8 cellular contexts compared by ENCODE assay signal in genomic region chr11:64284048-64284961, GRCh38. TPM values are rescaled to one million over a fixed set of nuclear protein-coding genes. Genes with fewer than 3 reads are reported as not detected.
A peak's percentile ranks its signal among the peaks of the same experiment; 100 is the strongest.
DNase-seq lines count a peak whose midpoint lies in the region; ATAC-seq, FAIRE-seq and TF ChIP-seq lines count a peak whose summit lies in the region.

Gene BAD, minus strand, starts transcription at chr11:64284665. Its CDS starts 297 bp downstream, at chr11:64284368.

- ATAC-seq in HG03175 (IDR thresholded peaks at IDR 0.05; ENCODE audit: unreplicated experiment) (peak; percentile 77), WTC11 (peak; percentile 95)

- peak; percentile 69 for TF ChIP-seq POLR2A in GM18951 (IDR thresholded peaks at IDR 0.05; ENCODE audit: extremely low read depth, insufficient read depth, insufficient read length)

- CTCF ChIA-PET in WTC11 (lab: Charles Lee) = interaction anchor here (0.7 to 12.5 kb wide), 9 partner anchors 13 to 476 kb away, joined by 3 to 151 read pairs (median 6); partner anchors contain the start of genes ESRRA, PRDX5, PYGM and TRMT112

- H3K27me3 Mint-ChIP-seq in WTC11 (ENCODE audit: low read depth) = peaks cover 8% of the 10 kb centered on the region

- peak within 1 kb of the TSS; percentile 76; the same call in 1 of the 2 replicates for H3K27ac Mint-ChIP-seq in WTC11

- H3K36me3 Mint-ChIP-seq in WTC11 = peaks cover 12% of the 10 kb centered on the region

- in situ Hi-C loops in GM18951 (cut with MboI; ENCODE audit: low sequenced_read_pairs, unreplicated experiment) = no loop called here

- 3% methylated on average over 37 to 44 of the region's 44 CpGs for WGBS in small intestine, 3 donors

- H3K4me1 Mint-ChIP-seq in WTC11 = peaks cover 8% of the 10 kb centered on the region

- TF ChIP-seq CTCF in WTC11 (IDR thresholded peaks at IDR 0.05) = no peak
- TF ChIP-seq CTCF in bronchial epithelial cell (IDR thresholded peaks at IDR 0.05; ENCODE audit: insufficient read depth, low read length, severe bottlenecking) = no peak

- DNase-seq in AG08395 (ENCODE audit: low spot score) (peak; percentile 99), NCI-H226 (peak; percentile 89), WTC11 (ENCODE audit: low spot score) (peak; percentile 97), bronchial epithelial cell (ENCODE audit: low read depth) (peak; percentile 76), iPS-NIHi7 (ENCODE audit: extremely low spot score) (peak; percentile 97), small intestine (peak; percentile 97)

- peak within 1 kb of the TSS; percentile 80 for H3K4me3 Mint-ChIP-seq in WTC11

- H3K4me3 ChIP-seq in bronchial epithelial cell (ENCODE audit: low read depth, low read length) = peak within 1 kb of the TSS; percentile 72
- peak within 1 kb of the TSS; percentile 78 to 79 for H3K4me3 ChIP-seq in small intestine (ENCODE audit: low read depth in 1 of 2, low read length in 2 of 2)

- peak within 1 kb of the TSS; percentile 95 to 98 for H3K27ac ChIP-seq in small intestine (ENCODE audit: low read depth in 1 of 2, low read length in 1 of 2)

- POLR2A ChIA-PET in WTC11 (lab: Charles Lee) = interaction anchor here (0.9 to 2.3 kb wide), 4 partner anchors 13 to 57 kb away, joined by 3 to 7 read pairs (median 4); partner anchors contain the start of gene ESRRA

- peaks cover 0 to 4% of the 10 kb centered on the region in 2 donors for H3K4me1 ChIP-seq in small intestine (ENCODE audit: control insufficient read depth in 2 of 2, insufficient read depth in 1 of 2, low read depth in 1 of 2, low read length in 1 of 2)

- peaks cover 6% of the 10 kb centered on the region for H3K36me3 ChIP-seq in bronchial epithelial cell (ENCODE audit: control insufficient read depth, insufficient read depth, low read length)
- H3K36me3 ChIP-seq in small intestine (ENCODE audit: control insufficient read depth in 2 of 2, insufficient read depth in 2 of 2, low read length in 2 of 2) = no peaks in the 10 kb centered on the region

- H3K9me3 ChIP-seq in small intestine (ENCODE audit: control insufficient read depth, low read depth) = no peaks in the 10 kb centered on the region

- no peaks in the 10 kb centered on the region for H3K9me3 Mint-ChIP-seq in WTC11

- H3K27me3 ChIP-seq in bronchial epithelial cell (ENCODE audit: control insufficient read depth, insufficient read depth, low read length) (no peaks in the 10 kb centered on the region), small intestine (ENCODE audit: control insufficient read depth in 2 of 2, insufficient read depth in 2 of 2, low read length in 2 of 2) (no peaks in the 10 kb centered on the region)

- FAIRE-seq in bronchial epithelial cell (lab: Jason Lieb, UNC) (peak; percentile 40), small intestine (lab: Jason Lieb, UNC) (no peak)

TF ChIP-seq in WTC11, 78 proteins besides CTCF, POLR2A, EP300 and RAD21 (continues in another document):
- TF ChIP-seq ATF3 (CRISPR knock-in tag; conservative IDR thresholded peaks at IDR 0.05) (no peak), ZBTB43 (CRISPR knock-in tag; IDR thresholded peaks at IDR 0.05) (no peak), ZNF423 (CRISPR knock-in tag; IDR thresholded peaks at IDR 0.05) (no peak), ARID4B (CRISPR knock-in tag; IDR thresholded peaks at IDR 0.05; ENCODE audit: borderline replicate concordance) (no peak), NR2C2 (CRISPR knock-in tag; IDR thresholded peaks at IDR 0.05) (no peak), JAZF1 (CRISPR knock-in tag; IDR thresholded peaks at IDR 0.05) (no peak), CREM (CRISPR knock-in tag; IDR thresholded peaks at IDR 0.05) (peak; percentile 76; the same call in 1 of the 2 replicates), CREB1 (CRISPR knock-in tag; IDR thresholded peaks at IDR 0.05) (no peak), CDX4 (CRISPR knock-in tag; IDR thresholded peaks at IDR 0.05; ENCODE audit: borderline replicate concordance) (no peak), PRDM15 (CRISPR knock-in tag; IDR thresholded peaks at IDR 0.05) (no peak), OVOL2 (CRISPR knock-in tag; IDR thresholded peaks at IDR 0.05; ENCODE audit: borderline replicate concordance) (no peak), SMAD3 (CRISPR knock-in tag; IDR thresholded peaks at IDR 0.05; ENCODE audit: borderline replicate concordance) (no peak)

RNA-seq across cellular contexts. Expression of gene BAD, which starts in this region (rescaled TPM):
- total RNA-seq in WTC11 (2021) (30.5 to 34.7 TPM (median 31.3 TPM) in 3 replicates), bronchial epithelial cell (63.4 and 74.2 TPM in 2 replicates)
- polyA plus RNA-seq in small intestine = 10 to 100 TPM; 63.6 to 98.6 (median 84.5) TPM

Comparison
In these comparisons a context has a peak if more than half of its experiments do, and no peak if none do; other contexts are left out.
1. Peak in every context shown above with its lines: DNase-seq, ATAC-seq, H3K4me3 ChIP-seq and H3K27ac ChIP-seq.